1 cellular context compared by ENCODE assay signal in the genomic region with DNA sequence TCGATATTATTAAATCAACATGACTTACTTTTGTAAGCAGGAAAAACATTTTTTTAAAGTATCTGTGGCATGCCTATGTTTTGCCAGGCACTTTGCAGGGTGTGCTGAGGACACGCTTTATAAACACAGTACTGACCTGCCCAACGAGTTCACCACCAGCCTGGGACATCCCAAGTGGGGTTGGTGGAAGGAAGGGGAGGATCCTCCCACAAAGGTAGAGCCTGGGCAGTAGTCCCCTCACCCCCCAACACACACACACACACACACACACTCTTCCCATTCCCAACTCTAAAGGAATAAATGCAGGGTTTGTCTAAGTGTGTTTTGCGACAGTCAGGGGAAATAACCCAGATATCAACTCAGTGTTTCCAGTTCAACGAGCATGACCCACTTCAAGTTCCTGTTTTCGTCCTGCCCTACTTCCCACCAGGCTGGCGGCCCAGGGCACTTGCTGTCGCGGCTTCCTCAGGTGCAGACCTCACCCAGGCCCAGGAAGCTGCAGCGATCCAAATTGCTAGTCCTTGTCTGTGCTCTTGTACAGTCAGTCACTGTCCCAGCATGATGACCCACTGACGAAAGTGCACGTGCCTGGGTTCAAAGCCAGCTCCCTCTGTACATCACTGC.
TF ChIP-seq lines count a peak whose summit lies in the region.

No MANE protein-coding gene starts in this region.

TF ChIP-seq in IMR-90, 13 proteins besides CTCF, POLR2A, EP300 and RAD21 (continued from another document):
- TF ChIP-seq, protein P1, sequence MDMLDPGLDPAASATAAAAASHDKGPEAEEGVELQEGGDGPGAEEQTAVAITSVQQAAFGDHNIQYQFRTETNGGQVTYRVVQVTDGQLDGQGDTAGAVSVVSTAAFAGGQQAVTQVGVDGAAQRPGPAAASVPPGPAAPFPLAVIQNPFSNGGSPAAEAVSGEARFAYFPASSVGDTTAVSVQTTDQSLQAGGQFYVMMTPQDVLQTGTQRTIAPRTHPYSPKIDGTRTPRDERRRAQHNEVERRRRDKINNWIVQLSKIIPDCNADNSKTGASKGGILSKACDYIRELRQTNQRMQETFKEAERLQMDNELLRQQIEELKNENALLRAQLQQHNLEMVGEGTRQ (IDR thresholded peaks at IDR 0.05; ENCODE audit: low read depth, low read length): no peak
- TF ChIP-seq MXI1 (IDR thresholded peaks at IDR 0.05; ENCODE audit: borderline replicate concordance, low read depth, low read length) (no peak), RCOR1 (IDR thresholded peaks at IDR 0.05; ENCODE audit: insufficient replicate concordance, low read length) (no peak), FOS (IDR thresholded peaks at IDR 0.05; ENCODE audit: low read depth, low read length) (no peak), SMC3 (IDR thresholded peaks at IDR 0.05; ENCODE audit: low read depth, low read length) (no peak), MAZ (IDR thresholded peaks at IDR 0.05; ENCODE audit: borderline replicate concordance, low read depth, low read length) (no peak)
- TF ChIP-seq, protein P2, sequence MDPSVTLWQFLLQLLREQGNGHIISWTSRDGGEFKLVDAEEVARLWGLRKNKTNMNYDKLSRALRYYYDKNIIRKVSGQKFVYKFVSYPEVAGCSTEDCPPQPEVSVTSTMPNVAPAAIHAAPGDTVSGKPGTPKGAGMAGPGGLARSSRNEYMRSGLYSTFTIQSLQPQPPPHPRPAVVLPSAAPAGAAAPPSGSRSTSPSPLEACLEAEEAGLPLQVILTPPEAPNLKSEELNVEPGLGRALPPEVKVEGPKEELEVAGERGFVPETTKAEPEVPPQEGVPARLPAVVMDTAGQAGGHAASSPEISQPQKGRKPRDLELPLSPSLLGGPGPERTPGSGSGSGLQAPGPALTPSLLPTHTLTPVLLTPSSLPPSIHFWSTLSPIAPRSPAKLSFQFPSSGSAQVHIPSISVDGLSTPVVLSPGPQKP (IDR thresholded peaks at IDR 0.05; ENCODE audit: borderline replicate concordance, low read depth, low read length): no peak
